ENCODE assay signal across 1 cellular context in genomic region chr11:94671553-94672366, GRCh38.
TF ChIP-seq lines count a peak whose summit lies in the region.

No MANE protein-coding gene starts in this region.

TF ChIP-seq in HEK293, 187 proteins besides CTCF, POLR2A, EP300 and RAD21 (continued from another document):
- 0 out of 2 replicates have a peak, but pooled peaks have one; percentile 18 for TF ChIP-seq PRDM10 (tag by site-specific recombination; IDR thresholded peaks at IDR 0.05)
- no peak for TF ChIP-seq ZNF391 (tag by site-specific recombination; IDR thresholded peaks at IDR 0.05; ENCODE audit: borderline replicate concordance, low read depth)
- no peak for TF ChIP-seq ZNF26 (tag by site-specific recombination; IDR thresholded peaks at IDR 0.05)
- no peak for TF ChIP-seq ZBTB48 (tag by site-specific recombination; IDR thresholded peaks at IDR 0.05)
- no peak for TF ChIP-seq GLI4 (tag by site-specific recombination; IDR thresholded peaks at IDR 0.05)
- no peak for TF ChIP-seq ELK4 (IDR thresholded peaks at IDR 0.05; ENCODE audit: borderline replicate concordance, low read depth, low read length)
- TF ChIP-seq BCL11B (tag by site-specific recombination; IDR thresholded peaks at IDR 0.05; ENCODE audit: low read depth), result no peak
- TF ChIP-seq ZNF302 (tag by site-specific recombination; IDR thresholded peaks at IDR 0.05; ENCODE audit: low read depth), result no peak
- no peak for TF ChIP-seq SALL2 (tag by site-specific recombination; IDR thresholded peaks at IDR 0.05; ENCODE audit: borderline replicate concordance)
- TF ChIP-seq KLF1 (tag by site-specific recombination; IDR thresholded peaks at IDR 0.05), result no peak
- no peak for TF ChIP-seq ZNF335 (tag by site-specific recombination; conservative IDR thresholded peaks at IDR 0.05)
- no peak for TF ChIP-seq ZNF677 (tag by site-specific recombination; IDR thresholded peaks at IDR 0.05)
- peak; percentile 70 for TF ChIP-seq SETDB1 (IDR thresholded peaks at IDR 0.05; ENCODE audit: insufficient read length, low read length)
- no peak for TF ChIP-seq ZNF654 (tag by site-specific recombination; IDR thresholded peaks at IDR 0.05; ENCODE audit: low read depth)
